ENCODE assay signal across 15 cellular contexts in the genomic region with DNA sequence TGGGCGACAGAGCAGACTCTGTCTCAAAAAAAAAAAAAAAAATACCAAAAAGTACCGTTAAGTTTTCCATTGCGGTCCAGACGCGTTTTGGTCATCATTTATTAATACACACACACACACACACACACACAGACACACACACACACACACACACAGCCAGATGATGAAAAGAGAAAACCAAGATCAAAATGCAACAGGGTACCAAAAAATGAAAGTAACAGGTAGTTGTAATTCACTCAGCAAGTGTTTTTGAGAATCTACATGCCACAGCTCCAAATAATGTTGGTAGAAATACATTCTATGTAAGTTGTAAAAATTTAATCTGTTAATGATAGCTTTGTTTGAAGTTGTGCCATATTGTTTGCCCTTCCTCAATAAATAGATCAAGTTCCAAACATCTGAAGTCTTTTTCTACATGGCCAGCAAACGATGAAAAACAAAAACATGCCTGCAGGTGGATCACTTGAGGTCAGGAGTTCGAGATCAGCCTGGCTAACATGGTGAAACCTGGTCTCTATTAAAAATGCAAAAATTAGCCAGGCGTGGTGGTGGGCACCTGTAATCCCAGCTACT. TPM values are rescaled to one million over a fixed set of nuclear protein-coding genes. Genes with fewer than 3 reads are reported as not detected.
DNase-seq lines count a peak whose midpoint lies in the region; TF ChIP-seq lines count a peak whose summit lies in the region.
"Had no signal": no experiment of that assay in that cellular context is flagged by ENCODE, and none has a peak within 500 bp of the region (broad histone marks: within the 10 kb centered on the region; RNA-seq: fewer than 3 reads in every experiment).

No MANE protein-coding gene starts in this region.

- H3K27ac Mint-ChIP-seq in T-helper 2 cell treated with Interferon-gamma antibody and Interleukin-4, amounts not matched to agents 5 μg/mL and 100 μg/mL, for 36 hours, result peak overlapping the region; percentile 55
- H3K27ac Mint-ChIP-seq in HFFc6, result peak overlapping the region; percentile 33; the same call in 1 of the 2 replicates
- peak overlapping the region; percentile 58 for H3K27ac Mint-ChIP-seq in activated T-helper 1 cell treated with anti-CD3 and anti-CD28 coated beads, Interleukin-12 subunit alpha, Interleukin-12 subunit beta, Interleukin-2, Interleukin-4 antibody, amounts not matched to agents 30 ng/mL and 10 ng/mL and 1 ng/mL, durations not matched to agents 14 hours and 24 hours and 36 hours
- peak overlapping the region; percentile 43 for H3K27ac Mint-ChIP-seq in nephron progenitor cell
- H3K27ac Mint-ChIP-seq in type B pancreatic cell, result no peak overlapping the region
- H3K27ac Mint-ChIP-seq: B cell; CD4-positive, alpha-beta T cell had no signal

- no peak for DNase-seq in T-helper 2 cell treated with Interferon-gamma antibody and Interleukin-4, amounts not matched to agents 5 μg/mL and 100 μg/mL, for 36 hours (ENCODE audit: low spot score)
- no peak for DNase-seq in T-helper 2 cell
- no peak for DNase-seq in HFFc6
- no peak for DNase-seq in activated T-helper 1 cell treated with anti-CD3 and anti-CD28 coated beads, Interleukin-12 subunit alpha, Interleukin-12 subunit beta, Interleukin-2, Interleukin-4 antibody, amounts not matched to agents 30 ng/mL and 10 ng/mL and 1 ng/mL, durations not matched to agents 14 hours and 24 hours and 36 hours (ENCODE audit: low spot score)
- DNase-seq in nephron progenitor cell, result no peak
- no peak for DNase-seq in NCI-H1105 treated with DMSO at 0.1 percent for 48 hours (lab: John Stamatoyannopoulos, UW)
- DNase-seq in NCI-H146 (lab: John Stamatoyannopoulos, UW), result no peak
- no peak for DNase-seq in type B pancreatic cell (ENCODE audit: extremely low spot score, unreplicated experiment)
- DNase-seq: CD4-positive, alpha-beta T cell; DMS53; NCI-H1417; NCI-H1930; NCI-H446; NK-92 treated with Interleukin-12 subunit alpha and Interleukin-12 subunit beta, amount 100 ng/mL, for 24 hours had no signal

- no peak for TF ChIP-seq CTCF in HFFc6 (IDR thresholded peaks at IDR 0.05)
- no peak for TF ChIP-seq CTCF in nephron progenitor cell (IDR thresholded peaks at IDR 0.05)
- TF ChIP-seq CTCF in type B pancreatic cell (conservative IDR thresholded peaks at IDR 0.05), result no peak

- H3K36me3 Mint-ChIP-seq in T-helper 2 cell treated with Interferon-gamma antibody and Interleukin-4, amounts not matched to agents 5 μg/mL and 100 μg/mL, for 36 hours (ENCODE audit: low read depth), result peaks cover 54% of the 10 kb centered on the region
- H3K36me3 Mint-ChIP-seq in HFFc6 (ENCODE audit: low read depth) (peaks cover 59% of the 10 kb centered on the region), nephron progenitor cell (ENCODE audit: low read depth) (peaks cover 96% of the 10 kb centered on the region), type B pancreatic cell (peaks cover 57% of the 10 kb centered on the region)
- peaks cover 43% of the 10 kb centered on the region for H3K36me3 Mint-ChIP-seq in activated T-helper 1 cell treated with anti-CD3 and anti-CD28 coated beads, Interleukin-12 subunit alpha, Interleukin-12 subunit beta, Interleukin-2, Interleukin-4 antibody, amounts not matched to agents 30 ng/mL and 10 ng/mL and 1 ng/mL, durations not matched to agents 14 hours and 24 hours and 36 hours (ENCODE audit: low read depth)

- no peaks in the 10 kb centered on the region for H3K9me3 Mint-ChIP-seq in T-helper 2 cell treated with Interferon-gamma antibody and Interleukin-4, amounts not matched to agents 5 μg/mL and 100 μg/mL, for 36 hours
- H3K9me3 Mint-ChIP-seq in HFFc6 (no peaks in the 10 kb centered on the region), nephron progenitor cell (peaks cover 45% of the 10 kb centered on the region), type B pancreatic cell (peaks cover 10% of the 10 kb centered on the region)
- no peaks in the 10 kb centered on the region for H3K9me3 Mint-ChIP-seq in activated T-helper 1 cell treated with anti-CD3 and anti-CD28 coated beads, Interleukin-12 subunit alpha, Interleukin-12 subunit beta, Interleukin-2, Interleukin-4 antibody, amounts not matched to agents 30 ng/mL and 10 ng/mL and 1 ng/mL, durations not matched to agents 14 hours and 24 hours and 36 hours
- H3K9me3 Mint-ChIP-seq: CD4-positive, alpha-beta T cell had no signal

- no peak overlapping the region for H3K4me3 Mint-ChIP-seq in T-helper 2 cell treated with Interferon-gamma antibody and Interleukin-4, amounts not matched to agents 5 μg/mL and 100 μg/mL, for 36 hours
- H3K4me3 Mint-ChIP-seq in HFFc6 (no peak overlapping the region), nephron progenitor cell (no peak overlapping the region), type B pancreatic cell (no peak overlapping the region)
- H3K4me3 Mint-ChIP-seq in activated T-helper 1 cell treated with anti-CD3 and anti-CD28 coated beads, Interleukin-12 subunit alpha, Interleukin-12 subunit beta, Interleukin-2, Interleukin-4 antibody, amounts not matched to agents 30 ng/mL and 10 ng/mL and 1 ng/mL, durations not matched to agents 14 hours and 24 hours and 36 hours, result no peak overlapping the region
- H3K4me3 Mint-ChIP-seq: B cell; CD4-positive, alpha-beta T cell had no signal

- no peaks in the 10 kb centered on the region for H3K27me3 Mint-ChIP-seq in T-helper 2 cell treated with Interferon-gamma antibody and Interleukin-4, amounts not matched to agents 5 μg/mL and 100 μg/mL, for 36 hours (ENCODE audit: low read depth)
- H3K27me3 Mint-ChIP-seq in HFFc6 (ENCODE audit: insufficient read depth) (peaks cover 5% of the 10 kb centered on the region), nephron progenitor cell (ENCODE audit: low read depth, poor library complexity) (peaks cover 3% of the 10 kb centered on the region), type B pancreatic cell (no peaks in the 10 kb centered on the region)
- H3K27me3 Mint-ChIP-seq in activated T-helper 1 cell treated with anti-CD3 and anti-CD28 coated beads, Interleukin-12 subunit alpha, Interleukin-12 subunit beta, Interleukin-2, Interleukin-4 antibody, amounts not matched to agents 30 ng/mL and 10 ng/mL and 1 ng/mL, durations not matched to agents 14 hours and 24 hours and 36 hours (ENCODE audit: insufficient read depth), result no peaks in the 10 kb centered on the region
- H3K27me3 Mint-ChIP-seq: B cell; CD4-positive, alpha-beta T cell had no signal

- intact Hi-C loops in activated T-helper 1 cell treated with anti-CD3 and anti-CD28 coated beads, Interleukin-12 subunit alpha, Interleukin-12 subunit beta, Interleukin-2, Interleukin-4 antibody, amounts not matched to agents 30 ng/mL and 10 ng/mL and 1 ng/mL, durations not matched to agents 14 hours and 24 hours and 36 hours (cut with micrococcal nuclease), result no loop called here

- H3K4me1 Mint-ChIP-seq in T-helper 2 cell treated with Interferon-gamma antibody and Interleukin-4, amounts not matched to agents 5 μg/mL and 100 μg/mL, for 36 hours (ENCODE audit: low read depth), result peaks cover 39% of the 10 kb centered on the region
- H3K4me1 Mint-ChIP-seq in HFFc6 (ENCODE audit: low read depth) (peaks cover 65% of the 10 kb centered on the region), nephron progenitor cell (peaks cover 13% of the 10 kb centered on the region), type B pancreatic cell (ENCODE audit: unreplicated experiment) (peaks cover 28% of the 10 kb centered on the region)
- H3K4me1 Mint-ChIP-seq in activated T-helper 1 cell treated with anti-CD3 and anti-CD28 coated beads, Interleukin-12 subunit alpha, Interleukin-12 subunit beta, Interleukin-2, Interleukin-4 antibody, amounts not matched to agents 30 ng/mL and 10 ng/mL and 1 ng/mL, durations not matched to agents 14 hours and 24 hours and 36 hours (ENCODE audit: low read depth), result peaks cover 54% of the 10 kb centered on the region

RNA-seq across cellular contexts. Expression of a gene that starts 9.4 kb away (rescaled TPM):
- 100 to 1,000 TPM; 171 to 210 (median 180) TPM for total RNA-seq in HFFc6 (2021; fragmentation: NEBNext Ultra II Directional; extraction: Animal tissue kit (Norgen Biotek cat#: 25700))
- 165 and 167 TPM in 2 replicates for total RNA-seq in activated T-helper 1 cell treated with anti-CD3 and anti-CD28 coated beads, Interleukin-12 subunit alpha, Interleukin-12 subunit beta, Interleukin-2, Interleukin-4 antibody, amounts not matched to agents 30 ng/mL and 10 ng/mL and 1 ng/mL, durations not matched to agents 14 hours and 24 hours and 36 hours
- 140 TPM in 2 replicates for total RNA-seq in type B pancreatic cell (ENCODE audit: low replicate concordance)

RNA-seq across cellular contexts. Expression of a gene that starts 46.9 kb away (rescaled TPM):
- total RNA-seq in HFFc6 (2021; fragmentation: NEBNext Ultra II Directional; extraction: Animal tissue kit (Norgen Biotek cat#: 25700)), result 1,000 to 10,000 TPM; 1,016 to 1,211 (median 1,126) TPM
- 78.4 and 87.2 TPM in 2 replicates for total RNA-seq in activated T-helper 1 cell treated with anti-CD3 and anti-CD28 coated beads, Interleukin-12 subunit alpha, Interleukin-12 subunit beta, Interleukin-2, Interleukin-4 antibody, amounts not matched to agents 30 ng/mL and 10 ng/mL and 1 ng/mL, durations not matched to agents 14 hours and 24 hours and 36 hours
- 228 and 315 TPM in 2 replicates for total RNA-seq in type B pancreatic cell (ENCODE audit: low replicate concordance)
